ENCODE assay signal across 20 cellular contexts in the genomic region with DNA sequence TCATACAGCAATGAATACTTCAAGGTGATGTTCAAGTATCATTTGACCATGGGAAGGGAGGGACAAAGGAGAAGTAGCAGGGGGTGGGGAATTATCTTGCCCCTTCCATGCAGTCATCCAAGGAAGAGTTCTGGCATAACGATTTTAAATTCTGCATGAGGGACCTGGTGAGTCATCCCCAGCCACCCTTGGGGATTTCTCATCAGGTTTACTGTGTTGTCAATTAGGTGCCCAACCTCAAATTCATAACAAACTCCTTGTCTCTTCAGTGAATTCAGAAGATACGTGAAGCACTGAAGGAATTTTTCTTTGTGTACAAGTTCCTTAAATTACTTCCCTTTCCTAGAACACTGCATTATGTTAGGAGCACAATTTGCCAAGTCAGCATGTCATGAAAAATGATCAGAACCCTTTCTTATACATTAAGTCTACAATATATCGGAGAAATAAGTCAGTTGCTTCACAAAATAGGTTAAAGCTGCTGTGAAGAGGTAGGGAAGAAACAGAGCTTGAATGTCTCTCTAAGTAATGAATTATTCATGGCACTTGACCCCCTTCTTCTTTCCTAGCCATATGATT.
DNase-seq lines count a peak whose midpoint lies in the region; ATAC-seq and TF ChIP-seq lines count a peak whose summit lies in the region.
"Had no signal": no experiment of that assay in that cellular context is flagged by ENCODE, and none has a peak within 500 bp of the region (broad histone marks: within the 10 kb centered on the region; RNA-seq: fewer than 3 reads in every experiment).

No MANE protein-coding gene starts in this region.

- no peaks in the 10 kb centered on the region for H3K36me3 ChIP-seq in A673 (ENCODE audit: insufficient read depth, low read length, poor library complexity, severe bottlenecking)
- no peaks in the 10 kb centered on the region for H3K36me3 ChIP-seq in PC-3 (ENCODE audit: low read depth, low read length)

- H4K20me1 ChIP-seq in PC-3 (ENCODE audit: low read length), result no peaks in the 10 kb centered on the region

- TF ChIP-seq CTCF in A673 (conservative IDR thresholded peaks at IDR 0.05; ENCODE audit: low read depth, low read length) (no peak), PC-3 (conservative IDR thresholded peaks at IDR 0.05; ENCODE audit: low read depth, low read length) (no peak), fibroblast of mammary gland (conservative IDR thresholded peaks at IDR 0.05; ENCODE audit: control insufficient read depth, insufficient read depth, low read depth, low read length) (no peak)

- ATAC-seq in PC-3, result peak; percentile 42; the same call in 1 of the 2 replicates
- no peak for ATAC-seq in GM21515 (IDR thresholded peaks at IDR 0.05; ENCODE audit: unreplicated experiment)
- ATAC-seq: Panc1; stimulated activated naive B cell treated with anti-CD40 and anti-IgM and Interleukin-4, amounts not matched to agents 10 μg/mL and 1 μg/mL and 100 μg/mL, for 72 hours; T-cell had no signal

- H3K27me3 ChIP-seq in A673 (replicated peaks; ENCODE audit: insufficient read depth, low read depth, low read length, poor library complexity), result no peaks in the 10 kb centered on the region
- H3K27me3 ChIP-seq in PC-3 (ENCODE audit: low read length), result no peaks in the 10 kb centered on the region

- CTCF ChIA-PET in A673 (lab: Charles Lee), result no interaction called here
- CTCF ChIA-PET in PC-3 (lab: Charles Lee), result no interaction called here

- BruUV-seq in A673 (replicated peaks; lab: Mats Ljungman, UMichigan) (no TSS peak), PC-3 (replicated peaks; lab: Mats Ljungman, UMichigan) (no TSS peak)

- no peaks in the 10 kb centered on the region for H3K9me3 ChIP-seq in A673 (ENCODE audit: low read depth, low read length, poor library complexity, severe bottlenecking)
- no peaks in the 10 kb centered on the region for H3K9me3 ChIP-seq in PC-3 (ENCODE audit: low read length)

- intact Hi-C loops in A673 (cut with micrococcal nuclease; ENCODE audit: unreplicated experiment), result no loop called here
- intact Hi-C loops in PC-3 (cut with micrococcal nuclease), result no loop called here

- H3K4me2 ChIP-seq in PC-3 (ENCODE audit: low read length), result no peak overlapping the region

- no peak overlapping the region for H3K9ac ChIP-seq in PC-3 (ENCODE audit: low read length)

- POLR2A ChIA-PET in A673 (lab: Charles Lee; ENCODE audit: low non-redundant PET), result no interaction called here
- POLR2A ChIA-PET in PC-3 (lab: Charles Lee; ENCODE audit: unreplicated experiment), result no interaction called here

- DNase-seq in A673 (ENCODE audit: low spot score) (peak; percentile 51), GF-D8 (lab: John Stamatoyannopoulos, UW) (peak; percentile 18), PC-3 (peak; percentile 21), fibroblast of mammary gland (ENCODE audit: low read depth) (peak; percentile 41), germinal center (ENCODE audit: low spot score) (no peak), NCI-H146 (lab: John Stamatoyannopoulos, UW) (no peak), activated gamma-delta T cell treated with Interleukin-2 at 50 U/mL for 16 hours (no peak)
- DNase-seq: activated CD4-positive, alpha-beta T cell treated with anti-CD3 and anti-CD28 coated beads for 1 hour; activated CD8-positive, alpha-beta memory T cell treated with anti-CD3 and anti-CD28 coated beads, Interleukin-2, amount 50 U/mL, for 48 hours; DMS153; effector CD8-positive, alpha-beta T cell; HFFc6; KG1; NCI-H1694; NCI-H524 treated with DMSO at 0.1 percent for 48 hours; small intestine; stimulated activated naive B cell treated with anti-CD40 and anti-IgM and Interleukin-4, amounts not matched to agents 10 μg/mL and 1 μg/mL and 100 μg/mL, for 72 hours; T-cell had no signal

- H3K4me1 ChIP-seq in A673 (ENCODE audit: insufficient read depth, low read length, poor library complexity, severe bottlenecking) (peaks cover 10% of the 10 kb centered on the region), PC-3 (ENCODE audit: insufficient read depth, low read length) (no peaks in the 10 kb centered on the region)

- no peaks in the 10 kb centered on the region for H3K79me2 ChIP-seq in PC-3 (ENCODE audit: low read length)

- no peak overlapping the region for H2AFZ ChIP-seq in PC-3 (ENCODE audit: low read length)

- H3K27ac ChIP-seq in A673 (ENCODE audit: low read depth, low read length, poor library complexity, severe bottlenecking), result no peak overlapping the region
- H3K27ac ChIP-seq in PC-3 (ENCODE audit: low read length), result no peak overlapping the region

- no peaks in the 10 kb centered on the region for H3K9me2 ChIP-seq in PC-3 (replicated peaks; ENCODE audit: low read length)

- no peaks in the 10 kb centered on the region for H3F3A ChIP-seq in PC-3 (ENCODE audit: low read length, unreplicated experiment)

- no peak overlapping the region for H3K4me3 ChIP-seq in A673 (ENCODE audit: low read depth, low read length, poor library complexity, severe bottlenecking)
- no peak overlapping the region for H3K4me3 ChIP-seq in PC-3 (ENCODE audit: low read length)
- H3K4me3 ChIP-seq in fibroblast of mammary gland (ENCODE audit: control insufficient read depth, low read depth, low read length), result no peak overlapping the region

Comparison
In these comparisons a context has a peak if more than half of its experiments do, and no peak if none do; other contexts are left out.
1. DNase-seq: peak in A673 (single experiment), GF-D8 (single experiment), PC-3 (single experiment) and fibroblast of mammary gland (single experiment); none in germinal center (single experiment), NCI-H146 (single experiment) and activated gamma-delta T cell treated with Interleukin-2 at 50 U/mL for 16 hours (single experiment).